Comparison of ENCODE assay signal across 8 cellular contexts in the genomic region with DNA sequence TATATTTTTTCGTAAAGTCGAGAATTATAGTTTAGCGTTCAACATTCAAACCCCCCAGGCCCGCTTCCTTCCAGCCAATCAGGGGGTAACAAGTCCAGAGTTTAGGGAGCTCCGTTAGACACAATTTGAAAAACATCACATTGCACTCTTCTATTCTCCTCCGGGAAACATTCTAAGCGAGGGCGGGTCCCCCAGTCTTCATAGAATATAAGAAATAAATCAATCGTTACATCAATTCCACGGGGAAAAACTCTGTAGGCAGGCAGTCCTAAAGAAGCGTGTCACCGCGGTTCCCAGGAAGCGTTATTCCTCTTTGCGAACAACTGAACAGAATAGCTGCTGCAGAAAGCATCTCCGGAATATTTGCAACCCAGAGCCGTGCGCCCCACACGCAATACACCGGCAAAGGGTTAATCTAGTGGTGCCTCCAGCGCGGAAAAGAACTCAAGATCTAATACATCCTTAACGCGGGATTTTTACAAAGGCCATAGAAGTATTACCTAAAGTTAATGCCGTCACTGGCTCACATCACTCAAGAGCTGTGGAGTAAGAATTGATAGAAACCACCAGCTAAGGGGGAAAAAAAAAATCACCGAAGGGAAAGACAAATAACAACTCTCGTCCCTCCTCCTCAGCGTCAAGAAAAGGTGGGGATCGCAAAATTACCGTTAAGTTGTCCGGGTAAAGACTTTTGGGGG.
DNase-seq lines count a peak whose midpoint lies in the region; ATAC-seq and TF ChIP-seq lines count a peak whose summit lies in the region.

No MANE protein-coding gene starts in this region.

- POLR2A ChIA-PET in MCF 10A (lab: Yijun Ruan, JAX) = interaction anchor here (0.6 to 21.3 kb wide), 22 partner anchors 10 to 831 kb away, joined by 3 to 429 read pairs (median 6); partner anchors contain the start of genes SPRYD7 and TRIM13

- ATAC-seq in GM21576 (IDR thresholded peaks at IDR 0.05; ENCODE audit: unreplicated experiment) (no peak), GM19351 (IDR thresholded peaks at IDR 0.05; ENCODE audit: unreplicated experiment) (no peak)

- H3K9me3 Mint-ChIP-seq in MCF 10A (ENCODE audit: unreplicated experiment) = no peaks in the 10 kb centered on the region

- TSS peak; percentile 35 for BruUV-seq in MCF 10A (replicated peaks; lab: Mats Ljungman, UMichigan)

- intact Hi-C loops in MCF 10A (cut with micrococcal nuclease) = loop anchor here (1.0 to 10.0 kb wide), 4 partner anchors 8 to 142 kb away; no protein-coding TSS in a partner anchor

- CTCF ChIA-PET in MCF 10A (lab: Yijun Ruan, JAX) = interaction anchor here (0.5 to 2.7 kb wide), 8 partner anchors 9 to 962 kb away, joined by 3 to 15 read pairs (median 6); no protein-coding TSS in a partner anchor

- H3K36me3 Mint-ChIP-seq in MCF 10A (ENCODE audit: insufficient read depth, unreplicated experiment) = peaks cover 32% of the 10 kb centered on the region

- H3K27me3 ChIP-seq in kidney epithelial cell (ENCODE audit: control insufficient read depth, insufficient read depth, low read length) = no peaks in the 10 kb centered on the region

- no peaks in the 10 kb centered on the region for H3K27me3 Mint-ChIP-seq in MCF 10A (ENCODE audit: insufficient read depth, unreplicated experiment)

- TF ChIP-seq CTCF in MCF 10A (IDR thresholded peaks at IDR 0.05; ENCODE audit: unreplicated experiment) = no peak
- TF ChIP-seq CTCF in kidney epithelial cell (IDR thresholded peaks at IDR 0.05; ENCODE audit: insufficient read depth, low read length, poor library complexity, severe bottlenecking) = no peak

- DNase-seq in C1 segment of cervical spinal cord (lab: John Stamatoyannopoulos, UW) (peak in 9 of 14 donors; percentile 4 to 63 (median 34)), HK-2 (ENCODE audit: unreplicated experiment) (peak; percentile 31), SK-N-DZ (ENCODE audit: low spot score) (peak; percentile 40), MCF 10A (ENCODE audit: unreplicated experiment) (peak; percentile 58), kidney epithelial cell (ENCODE audit: low read depth) (no peak)
- DNase-seq in stimulated activated CD4-positive, alpha-beta T cell treated with anti-CD3 and anti-CD28 coated beads, Interleukin-2, amount 100 ng/mL, for 48 hours = peak; percentile 17

- H3K4me3 ChIP-seq in kidney epithelial cell (ENCODE audit: low read depth, low read length) = peak overlapping the region; percentile 94

- H3K4me3 Mint-ChIP-seq in MCF 10A (ENCODE audit: unreplicated experiment) = peak overlapping the region; percentile 97

- peaks cover 11% of the 10 kb centered on the region for H3K4me1 Mint-ChIP-seq in MCF 10A (ENCODE audit: insufficient read depth, unreplicated experiment)

- peak overlapping the region; percentile 99 for H3K27ac Mint-ChIP-seq in MCF 10A (ENCODE audit: low read depth, unreplicated experiment)

- no peaks in the 10 kb centered on the region for H3K36me3 ChIP-seq in kidney epithelial cell (ENCODE audit: control insufficient read depth, insufficient read depth, low read length)
